21 cellular contexts compared by ENCODE assay signal in genomic region chrX:42988700-42989099, GRCh38.
DNase-seq lines count a peak whose midpoint lies in the region; ATAC-seq and TF ChIP-seq lines count a peak whose summit lies in the region.
"Had no signal": no experiment of that assay in that cellular context is flagged by ENCODE, and none has a peak within 500 bp of the region (broad histone marks: within the 10 kb centered on the region; RNA-seq: fewer than 3 reads in every experiment).

No MANE protein-coding gene starts in this region.

- H3K27me3 Mint-ChIP-seq in H9 (ENCODE audit: low read depth) (no peaks in the 10 kb centered on the region), activated B cell treated with CpG ODN at 0.5 μM for 24 hours (no peaks in the 10 kb centered on the region), naive B cell (no peaks in the 10 kb centered on the region)

- ATAC-seq in activated B cell treated with CpG ODN at 0.5 μM for 24 hours (ENCODE audit: low read depth) = peak; percentile 28
- peak; percentile 48 to 52 for ATAC-seq in naive B cell (ENCODE audit: low read depth in 2 of 2)
- ATAC-seq in right cardiac atrium = no peak
- no peak for ATAC-seq in GM21423 (IDR thresholded peaks at IDR 0.05; ENCODE audit: unreplicated experiment)
- ATAC-seq: SK-N-SH treated with all-trans-retinoic acid at 6 μM for 48 hours, T-cell had no signal

- H4K20me1 ChIP-seq in DOHH2 (ENCODE audit: control insufficient read depth, insufficient read depth, low read depth, low read length) (no peaks in the 10 kb centered on the region), H9 (ENCODE audit: control insufficient read depth, insufficient read depth, insufficient read length) (no peaks in the 10 kb centered on the region)

- H3K9me2 ChIP-seq in DOHH2 (replicated peaks; ENCODE audit: control insufficient read depth, low read length) = no peaks in the 10 kb centered on the region

- POLR2A ChIA-PET in activated B cell treated with CpG ODN at 0.5 μM for 24 hours (lab: Charles Lee) = no interaction called here

- H3K9me3 Mint-ChIP-seq in H9 (peaks cover 3 to 33% of the 10 kb centered on the region in 2 experiments; a peak in 4 of 5 replicates), activated B cell treated with CpG ODN at 0.5 μM for 24 hours (no peaks in the 10 kb centered on the region), naive B cell (no peaks in the 10 kb centered on the region)
- H3K9me3 Mint-ChIP-seq: CD14-positive monocyte, T-cell had no signal

- TF ChIP-seq CTCF in DOHH2 (IDR thresholded peaks at IDR 0.05; ENCODE audit: low read depth, low read length, poor library complexity, severe bottlenecking) (no peak), H9 (conservative IDR thresholded peaks at IDR 0.05) (no peak), activated B cell treated with CpG ODN at 0.5 μM for 24 hours (IDR thresholded peaks at IDR 0.05) (no peak), suprapubic skin (IDR thresholded peaks at IDR 0.05) (no peak), BE2C (IDR thresholded peaks at IDR 0.05; ENCODE audit: low read depth, low read length) (no peak)

- H3K27me3 ChIP-seq in DOHH2 (ENCODE audit: control insufficient read depth, low read length) = no peaks in the 10 kb centered on the region
- H3K27me3 ChIP-seq in H9 (ENCODE audit: insufficient read depth, low read length) = no peaks in the 10 kb centered on the region
- H3K27me3 ChIP-seq in suprapubic skin = no peaks in the 10 kb centered on the region
- H3K27me3 ChIP-seq in BE2C = no peaks in the 10 kb centered on the region
- H3K27me3 ChIP-seq in right cardiac atrium (ENCODE audit: control insufficient read depth, insufficient read depth) = no peaks in the 10 kb centered on the region
- H3K27me3 ChIP-seq: Peyer's patch had no signal

- H3K23me2 ChIP-seq in H9 (ENCODE audit: insufficient read length, low read depth, low read length, poor library complexity, severe bottlenecking) = no peaks in the 10 kb centered on the region

- H3K4ac ChIP-seq in H9 (ENCODE audit: low read depth, low read length) = no peak overlapping the region

- H3K14ac ChIP-seq in H9 (ENCODE audit: insufficient read depth, low read length) = no peak overlapping the region

- H3K79me1 ChIP-seq in H9 (ENCODE audit: insufficient read depth, low read depth, low read length, poor library complexity, severe bottlenecking) = no peaks in the 10 kb centered on the region

- H3K4me3 Mint-ChIP-seq in H9 (no peak overlapping the region), activated B cell treated with CpG ODN at 0.5 μM for 24 hours (no peak overlapping the region), naive B cell (peak overlapping the region in 2 of 8 donors; percentile 7 to 21)
- H3K4me3 Mint-ChIP-seq: CD14-positive monocyte, T-cell had no signal

- H3K23ac ChIP-seq in H9 (ENCODE audit: insufficient read length, low read depth, low read length) = no peak overlapping the region

- peak overlapping the region; percentile 86 for H2BK12ac ChIP-seq in H9 (ENCODE audit: insufficient read length, low read depth, low read length)

- DNase-seq in H9 (no peak), activated B cell treated with CpG ODN at 0.5 μM for 24 hours (no peak), naive B cell (peak; percentile 7), suprapubic skin (ENCODE audit: low spot score in 2 of 2) (no peak), BE2C (no peak), right cardiac atrium (no peak)
- DNase-seq: AML-193, DMS53, EL, GF-D8, Karpas-422, NCI-H1092, NCI-H1436 treated with DMSO at 0.1 percent for 48 hours, NCI-H1930, NCI-H510A, Peyer's patch, T-cell had no signal

- no peaks in the 10 kb centered on the region for H3F3A ChIP-seq in DOHH2 (ENCODE audit: control insufficient read depth, insufficient read depth)

- no peak overlapping the region for H3T11ph ChIP-seq in H9 (ENCODE audit: low read length)

- H3K18ac ChIP-seq in H9 (ENCODE audit: insufficient read length, low read depth, low read length) = no peak overlapping the region

- WGBS in H9 (ENCODE audit: extremely low coverage, insufficient read length, low lambda C conversion rate) = no CpG with 5 or more reads among the region's 1 CpG
- WGBS in suprapubic skin = 67% methylated on average over 1 of the region's 1 CpG
- 57% methylated on average over 1 of the region's 1 CpG for WGBS in right cardiac atrium

- H3K36me3 ChIP-seq in DOHH2 (ENCODE audit: control insufficient read depth, low read length) (peaks cover 18% of the 10 kb centered on the region), suprapubic skin (no peaks in the 10 kb centered on the region), BE2C (no peaks in the 10 kb centered on the region)
- H3K36me3 ChIP-seq: Peyer's patch had no signal

- no peak overlapping the region for H4K8ac ChIP-seq in H9 (replicated peaks; ENCODE audit: insufficient read length, low read depth, low read length)

- H3K27ac ChIP-seq in DOHH2 (ENCODE audit: low read depth, low read length) (peak overlapping the region; percentile 81), H9 (ENCODE audit: insufficient read length, low read depth, low read length) (no peak overlapping the region), suprapubic skin (no peak overlapping the region), right cardiac atrium (ENCODE audit: low read length) (no peak overlapping the region)

- CTCF ChIA-PET in activated B cell treated with CpG ODN at 0.5 μM for 24 hours (lab: Charles Lee) = no interaction called here

- H3K27ac Mint-ChIP-seq in H9 (no peak overlapping the region), activated B cell treated with CpG ODN at 0.5 μM for 24 hours (peak overlapping the region; percentile 76), naive B cell (peak overlapping the region in 2 of 6 donors; percentile 17 to 68)
- H3K27ac Mint-ChIP-seq: CD14-positive monocyte, T-cell had no signal

- TF ChIP-seq POLR2A in suprapubic skin (IDR thresholded peaks at IDR 0.05) = no peak

- no peak overlapping the region for H2BK5ac ChIP-seq in H9 (ENCODE audit: insufficient read length, low read length)

- H3K9me3 ChIP-seq in DOHH2 (ENCODE audit: control insufficient read depth, insufficient read depth, low read length) (peaks cover 5% of the 10 kb centered on the region; the same call in 1 of the 2 replicates), H9 (ENCODE audit: control insufficient read depth, low read depth, low read length) (no peaks in the 10 kb centered on the region), suprapubic skin (no peaks in the 10 kb centered on the region), BE2C (no peaks in the 10 kb centered on the region), right cardiac atrium (ENCODE audit: control insufficient read depth, low read length) (no peaks in the 10 kb centered on the region)
- H3K9me3 ChIP-seq: Peyer's patch had no signal

- no peak overlapping the region for H4K5ac ChIP-seq in H9 (ENCODE audit: insufficient read length, low read depth, low read length)

- no peak for TF ChIP-seq EP300 in suprapubic skin (IDR thresholded peaks at IDR 0.05)

- H2BK15ac ChIP-seq in H9 (ENCODE audit: low read depth, low read length) = no peak overlapping the region

- no peak overlapping the region for H2AFZ ChIP-seq in H9 (ENCODE audit: low read length)

- peak overlapping the region; percentile 24; the same call in 1 of the 2 replicates for H3K4me3 ChIP-seq in DOHH2 (ENCODE audit: low read length)
- no peak overlapping the region for H3K4me3 ChIP-seq in suprapubic skin
- no peak overlapping the region for H3K4me3 ChIP-seq in BE2C (ENCODE audit: low read depth, low read length)
- H3K4me3 ChIP-seq in right cardiac atrium (ENCODE audit: low read length) = no peak overlapping the region
- H3K4me3 ChIP-seq: Peyer's patch had no signal

- H2BK120ac ChIP-seq in H9 (ENCODE audit: low read depth, low read length, poor library complexity, severe bottlenecking) = no peak overlapping the region

- no peaks in the 10 kb centered on the region for H3K79me2 ChIP-seq in DOHH2 (ENCODE audit: control insufficient read depth, low read length)
- H3K79me2 ChIP-seq in H9 (ENCODE audit: insufficient read depth, low read length) = no peaks in the 10 kb centered on the region

- H2BK20ac ChIP-seq in H9 (ENCODE audit: low read depth, low read length, poor library complexity, severe bottlenecking) = no peak overlapping the region

- intact Hi-C loops in activated B cell treated with CpG ODN at 0.5 μM for 24 hours (cut with micrococcal nuclease) = loop anchor here (2.0 kb wide), 1 partner anchor 34 kb away; no protein-coding TSS in a partner anchor
- intact Hi-C loops in right cardiac atrium (cut with DNase I) = no loop called here

- H3K4me1 Mint-ChIP-seq in H9 (peaks cover 43 to 58% of the 10 kb centered on the region in 2 experiments), activated B cell treated with CpG ODN at 0.5 μM for 24 hours (peaks cover 33% of the 10 kb centered on the region), naive B cell (peaks cover 20 to 24% (median 21%) of the 10 kb centered on the region in 3 donors)
- H3K4me1 Mint-ChIP-seq: CD14-positive monocyte had no signal

- H2AK5ac ChIP-seq in H9 (ENCODE audit: insufficient read length, low read length) = peak overlapping the region; percentile 54

- H4K91ac ChIP-seq in H9 (ENCODE audit: insufficient read length, low read depth, low read length) = no peak overlapping the region

- no peak overlapping the region for H3K9ac ChIP-seq in H9 (ENCODE audit: extremely low read depth, insufficient read length, low read length)

- no peak overlapping the region for H3K56ac ChIP-seq in H9 (ENCODE audit: insufficient read length, low read depth, low read length)

- H3K4me1 ChIP-seq in DOHH2 (ENCODE audit: control insufficient read depth, low read length) (peaks cover 45% of the 10 kb centered on the region), H9 (ENCODE audit: insufficient read depth, low read length) (peaks cover 5% of the 10 kb centered on the region; the same call in 1 of the 2 replicates), suprapubic skin (no peaks in the 10 kb centered on the region), BE2C (no peaks in the 10 kb centered on the region), right cardiac atrium (ENCODE audit: control insufficient read depth, insufficient read depth, low read length) (no peaks in the 10 kb centered on the region)
- H3K4me1 ChIP-seq: Peyer's patch had no signal

- H3K4me2 ChIP-seq in DOHH2 (ENCODE audit: low read length) (peak overlapping the region; percentile 55), H9 (ENCODE audit: insufficient read depth, insufficient read length, low read length) (no peak overlapping the region)

- peaks cover 0 to 31% (median 15%) of the 10 kb centered on the region in 3 experiments; a peak in 6 of 7 replicates for H3K36me3 Mint-ChIP-seq in H9 (ENCODE audit: insufficient read depth in 1 of 3, low read depth in 3 of 3)
- no peaks in the 10 kb centered on the region for H3K36me3 Mint-ChIP-seq in activated B cell treated with CpG ODN at 0.5 μM for 24 hours (ENCODE audit: low read depth)
- H3K36me3 Mint-ChIP-seq in naive B cell = no peaks in the 10 kb centered on the region
- H3K36me3 Mint-ChIP-seq: CD14-positive monocyte, T-cell had no signal

Comparison
In these comparisons a context has a peak if more than half of its experiments do, and no peak if none do; other contexts are left out.
1. ATAC-seq: peak in activated B cell treated with CpG ODN at 0.5 μM for 24 hours (single experiment) and naive B cell (2 of 2); none in right cardiac atrium (0 of 2) and GM21423 (single experiment).